ENCODE assay signal across 1 cellular context in genomic region chr17:2400877-2401425, GRCh38.
TF ChIP-seq lines count a peak whose summit lies in the region.

Gene MNT, minus strand, starts transcription at chr17:2401060. Its CDS starts 348 bp downstream, at chr17:2400712.

TF ChIP-seq in HEK293, 187 proteins besides CTCF, POLR2A, EP300 and RAD21 (continued from another document and continues in another):
- TF ChIP-seq ZNF76 (tag by site-specific recombination; IDR thresholded peaks at IDR 0.05; ENCODE audit: borderline replicate concordance, low read depth) = peak; percentile 68; the same call in 1 of the 2 replicates
- no peak for TF ChIP-seq ZNF560 (tag by site-specific recombination; IDR thresholded peaks at IDR 0.05; ENCODE audit: borderline replicate concordance)
- no peak for TF ChIP-seq ZNF621 (tag by site-specific recombination; IDR thresholded peaks at IDR 0.05)
- no peak; the same call in 1 of the 2 replicates for TF ChIP-seq ELK4 (IDR thresholded peaks at IDR 0.05; ENCODE audit: borderline replicate concordance, low read depth, low read length)
- TF ChIP-seq ZNF324 (tag by site-specific recombination; IDR thresholded peaks at IDR 0.05) = peak; percentile 55
- no peak for TF ChIP-seq ZNF571 (tag by site-specific recombination; IDR thresholded peaks at IDR 0.05)
- peak; percentile 47; the same call in 1 of the 2 replicates for TF ChIP-seq ZBTB20 (tag by site-specific recombination; IDR thresholded peaks at IDR 0.05)
- TF ChIP-seq EGR2 (tag by site-specific recombination; IDR thresholded peaks at IDR 0.05; ENCODE audit: low read depth) = peak; percentile 70; the same call in 1 of the 2 replicates
- TF ChIP-seq ZNF239 (tag by site-specific recombination; IDR thresholded peaks at IDR 0.05) = no peak
- TF ChIP-seq GLIS2 (tag by site-specific recombination; IDR thresholded peaks at IDR 0.05) = peak; percentile 95
- no peak for TF ChIP-seq ZNF654 (tag by site-specific recombination; IDR thresholded peaks at IDR 0.05; ENCODE audit: low read depth)
- no peak for TF ChIP-seq ZNF837 (tag by site-specific recombination; IDR thresholded peaks at IDR 0.05)
- TF ChIP-seq OVOL3 (tag by site-specific recombination; IDR thresholded peaks at IDR 0.05) = no peak
- no peak; the same call in 1 of the 2 replicates for TF ChIP-seq ZNF391 (tag by site-specific recombination; IDR thresholded peaks at IDR 0.05; ENCODE audit: borderline replicate concordance, low read depth)
- TF ChIP-seq ZNF266 (tag by site-specific recombination; IDR thresholded peaks at IDR 0.05; ENCODE audit: low read depth) = no peak
- peak; percentile 12; the same call in 1 of the 2 replicates for TF ChIP-seq ZNF610 (tag by site-specific recombination; IDR thresholded peaks at IDR 0.05; ENCODE audit: borderline replicate concordance)
- no peak for TF ChIP-seq MYNN (tag by site-specific recombination; IDR thresholded peaks at IDR 0.05; ENCODE audit: borderline replicate concordance)
- TF ChIP-seq ZNF311 (tag by site-specific recombination; IDR thresholded peaks at IDR 0.05; ENCODE audit: borderline replicate concordance) = no peak
- no peak for TF ChIP-seq ZNF664 (tag by site-specific recombination; IDR thresholded peaks at IDR 0.05)
- TF ChIP-seq ZNF426 (tag by site-specific recombination; IDR thresholded peaks at IDR 0.05) = no peak
- TF ChIP-seq TSHZ1 (tag by site-specific recombination; IDR thresholded peaks at IDR 0.05; ENCODE audit: borderline replicate concordance) = no peak
- no peak for TF ChIP-seq ZNF473 (tag by site-specific recombination; IDR thresholded peaks at IDR 0.05)
- TF ChIP-seq IKZF3 (tag by site-specific recombination; IDR thresholded peaks at IDR 0.05) = 0 out of 2 replicates have a peak, but pooled peaks have one; percentile 72
- TF ChIP-seq ZNF10 (tag by site-specific recombination; IDR thresholded peaks at IDR 0.05) = 0 out of 2 replicates have a peak, but pooled peaks have one; percentile 37
- no peak for TF ChIP-seq ZNF214 (tag by site-specific recombination; IDR thresholded peaks at IDR 0.05; ENCODE audit: borderline replicate concordance)
- no peak for TF ChIP-seq ZNF274 (IDR thresholded peaks at IDR 0.05; ENCODE audit: low read length)
- no peak for TF ChIP-seq ZNF274 (tag by site-specific recombination; IDR thresholded peaks at IDR 0.05; ENCODE audit: borderline replicate concordance)
- TF ChIP-seq PATZ1 (tag by site-specific recombination; IDR thresholded peaks at IDR 0.05) = peak; percentile 99
- no peak for TF ChIP-seq ZNF302 (tag by site-specific recombination; IDR thresholded peaks at IDR 0.05; ENCODE audit: low read depth)
- TF ChIP-seq ZNF660 (tag by site-specific recombination; IDR thresholded peaks at IDR 0.05) = peak; percentile 49
- no peak; the same call in 1 of the 2 replicates for TF ChIP-seq ZNF629 (tag by site-specific recombination; IDR thresholded peaks at IDR 0.05)
- peak; percentile 33; the same call in 1 of the 2 replicates for TF ChIP-seq TCF7L2 (IDR thresholded peaks at IDR 0.05; ENCODE audit: borderline replicate concordance, low read depth, low read length)
- no peak for TF ChIP-seq ZNF416 (tag by site-specific recombination; IDR thresholded peaks at IDR 0.05)
- TF ChIP-seq ZNF830 (tag by site-specific recombination; IDR thresholded peaks at IDR 0.05; ENCODE audit: low read depth) = no peak
- TF ChIP-seq HOXD13 (CRISPR knock-in tag; IDR thresholded peaks at IDR 0.05; ENCODE audit: borderline replicate concordance) = no peak
- TF ChIP-seq ZNF169 (tag by site-specific recombination; IDR thresholded peaks at IDR 0.05) = no peak
- no peak for TF ChIP-seq SETDB1 (IDR thresholded peaks at IDR 0.05; ENCODE audit: insufficient read length, low read length)
- TF ChIP-seq ZSCAN5A (tag by site-specific recombination; IDR thresholded peaks at IDR 0.05) = no peak
- peak; percentile 51; the same call in 1 of the 2 replicates for TF ChIP-seq ZBTB10 (tag by site-specific recombination; IDR thresholded peaks at IDR 0.05)
- TF ChIP-seq GFI1B (tag by site-specific recombination; IDR thresholded peaks at IDR 0.05) = no peak
- TF ChIP-seq ZSCAN23 (tag by site-specific recombination; IDR thresholded peaks at IDR 0.05) = peak; percentile 81; the same call in 1 of the 2 replicates
- no peak; the same call in 1 of the 2 replicates for TF ChIP-seq GLI2 (tag by site-specific recombination; IDR thresholded peaks at IDR 0.05; ENCODE audit: borderline replicate concordance, low read depth)
- TF ChIP-seq ZNF37A (tag by site-specific recombination; IDR thresholded peaks at IDR 0.05) = no peak
- TF ChIP-seq ZNF530 (tag by site-specific recombination; IDR thresholded peaks at IDR 0.05; ENCODE audit: low read depth) = no peak
- TF ChIP-seq ZNF280C (tag by site-specific recombination; IDR thresholded peaks at IDR 0.05) = no peak
- TF ChIP-seq ZNF670 (tag by site-specific recombination; IDR thresholded peaks at IDR 0.05; ENCODE audit: low read depth) = no peak
- TF ChIP-seq ZFHX2 (tag by site-specific recombination; conservative IDR thresholded peaks at IDR 0.05) = peak; percentile 77
- TF ChIP-seq KLF10 (tag by site-specific recombination; IDR thresholded peaks at IDR 0.05) = peak; percentile 95
- TF ChIP-seq ZBTB49 (tag by site-specific recombination; IDR thresholded peaks at IDR 0.05; ENCODE audit: low read depth) = no peak
- TF ChIP-seq ZNF366 (tag by site-specific recombination; conservative IDR thresholded peaks at IDR 0.05) = 0 out of 2 replicates have a peak, but pooled peaks have one; percentile 11
- no peak for TF ChIP-seq ZNF580 (tag by site-specific recombination; IDR thresholded peaks at IDR 0.05)
